Comparison of ENCODE assay signal across 3 cellular contexts in the genomic region with DNA sequence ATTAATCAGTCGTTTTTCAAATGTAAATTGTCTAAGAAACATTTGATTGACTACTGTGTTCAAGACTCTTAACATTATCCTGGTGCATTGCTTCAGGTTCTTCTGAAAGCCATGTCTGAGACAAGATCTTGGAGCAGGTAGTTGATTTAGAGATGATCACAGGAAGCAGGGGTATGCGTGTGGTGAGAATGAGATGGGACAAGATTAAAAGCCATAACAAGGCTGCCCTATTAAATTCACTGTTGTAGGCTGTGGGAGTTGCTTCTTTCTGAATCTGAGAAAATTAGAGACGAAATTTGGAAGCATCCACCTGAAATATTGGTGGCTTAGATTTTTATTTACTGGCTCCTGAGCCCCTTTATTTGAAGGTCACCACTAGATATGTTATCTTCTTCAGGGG.
"Had no signal": no experiment of that assay in that cellular context is flagged by ENCODE, and none has a peak within 500 bp of the region (broad histone marks: within the 10 kb centered on the region; RNA-seq: fewer than 3 reads in every experiment).

No MANE protein-coding gene starts in this region.

- ATAC-seq: GM12878 had no signal

- DNase-seq: GDM1, GF-D8 had no signal

- H3K4me3 ChIP-seq: GM12878 had no signal
